21 cellular contexts compared by ENCODE assay signal in genomic region chr9:97812247-97812543, GRCh38. TPM values are rescaled to one million over a fixed set of nuclear protein-coding genes. Genes with fewer than 3 reads are reported as not detected.
DNase-seq lines count a peak whose midpoint lies in the region; ATAC-seq, FAIRE-seq and TF ChIP-seq lines count a peak whose summit lies in the region.
"Had no signal": no experiment of that assay in that cellular context is flagged by ENCODE, and none has a peak within 500 bp of the region (broad histone marks: within the 10 kb centered on the region; RNA-seq: fewer than 3 reads in every experiment).

No MANE protein-coding gene starts in this region.

- no peaks in the 10 kb centered on the region for H3K27me3 ChIP-seq in mammary epithelial cell (ENCODE audit: insufficient read depth, low read length)
- H3K27me3 ChIP-seq in breast epithelium, result no peaks in the 10 kb centered on the region
- no peaks in the 10 kb centered on the region for H3K27me3 ChIP-seq in RWPE2 (ENCODE audit: insufficient read depth, poor library complexity, severe bottlenecking)
- no peaks in the 10 kb centered on the region for H3K27me3 ChIP-seq in lower lobe of right lung (ENCODE audit: low read depth)
- H3K27me3 ChIP-seq: BLaER1 treated with 17β-estradiol and CSF1 and Interleukin-3, amounts not matched to agents 10 nM and 100 nM had no signal

- DNase-seq in mammary epithelial cell (no peak), breast epithelium (ENCODE audit: low spot score in 2 of 2) (no peak), RWPE2 (ENCODE audit: low spot score) (no peak), lower lobe of right lung (no peak), GM12891 (ENCODE audit: insufficient read length, low spot score) (no peak), putamen (ENCODE audit: low spot score) (no peak), OCI-M2 (lab: John Stamatoyannopoulos, UW; ENCODE audit: unreplicated experiment) (no peak)
- DNase-seq: BE2C; CD4-positive, alpha-beta T cell; CD8-positive, alpha-beta memory T cell; DMS53; GF-D8; H9 had no signal

- no peaks in the 10 kb centered on the region for H4K20me1 ChIP-seq in mammary epithelial cell (ENCODE audit: insufficient read depth, low read length)
- H4K20me1 ChIP-seq: BLaER1 treated with 17β-estradiol and CSF1 and Interleukin-3, amounts not matched to agents 10 nM and 100 nM had no signal

- H2AFZ ChIP-seq in mammary epithelial cell (ENCODE audit: low read depth, low read length), result no peak overlapping the region
- H2AFZ ChIP-seq: GM23338 had no signal

- no peak for TF ChIP-seq POLR2A in breast epithelium (IDR thresholded peaks at IDR 0.05)
- TF ChIP-seq POLR2A in GM12891 (IDR thresholded peaks at IDR 0.05; ENCODE audit: low read depth, low read length), result no peak

- H3K4me3 ChIP-seq in mammary epithelial cell (replicated peaks in 1 of 3; ENCODE audit: insufficient read depth in 1 of 3, low read depth in 2 of 3, low read length in 3 of 3), result no peak overlapping the region
- H3K4me3 ChIP-seq in breast epithelium, result no peak overlapping the region
- no peak overlapping the region for H3K4me3 ChIP-seq in RWPE2 (ENCODE audit: severe bottlenecking)
- no peak overlapping the region for H3K4me3 ChIP-seq in lower lobe of right lung
- H3K4me3 ChIP-seq: BLaER1 treated with 17β-estradiol and CSF1 and Interleukin-3, amounts not matched to agents 10 nM and 100 nM; GM23338 had no signal

- ATAC-seq in RWPE2 (ENCODE audit: low read depth) (no peak), lower lobe of right lung (peak; percentile 51 to 56), HG02840 (IDR thresholded peaks at IDR 0.05; ENCODE audit: low FRiP score, unreplicated experiment) (no peak)
- ATAC-seq: GM23338 had no signal

- H3K27ac ChIP-seq in mammary epithelial cell (ENCODE audit: insufficient read depth, low read depth, low read length), result peak overlapping the region; percentile 60
- no peak overlapping the region for H3K27ac ChIP-seq in breast epithelium
- H3K27ac ChIP-seq in RWPE2 (ENCODE audit: poor library complexity, severe bottlenecking), result peak overlapping the region; percentile 24
- no peak overlapping the region for H3K27ac ChIP-seq in lower lobe of right lung
- H3K27ac ChIP-seq: 22Rv1; BLaER1 treated with 17β-estradiol and CSF1 and Interleukin-3, amounts not matched to agents 10 nM and 100 nM had no signal

- in situ Hi-C loops in mammary epithelial cell (cut with MboI; ENCODE audit: low sequenced_read_pairs in 2 of 2), result no loop called here

- WGBS in mammary epithelial cell (ENCODE audit: low coverage, missing lambda C conversion rate), result 91% methylated on average over 2 of the region's 2 CpGs

- H3K79me2 ChIP-seq in mammary epithelial cell (ENCODE audit: insufficient read depth, low read length), result no peaks in the 10 kb centered on the region

- no peak overlapping the region for H3K4me2 ChIP-seq in mammary epithelial cell (ENCODE audit: insufficient read depth, low read depth, low read length)
- H3K4me2 ChIP-seq: GM23338 had no signal

- no peak for TF ChIP-seq CTCF in mammary epithelial cell (conservative IDR thresholded peaks at IDR 0.05 in 1 of 2, IDR thresholded peaks at IDR 0.05 in 1 of 2; ENCODE audit: extremely low read depth in 1 of 2, insufficient read depth in 1 of 2, low read depth in 1 of 2, low read length in 2 of 2)
- no peak for TF ChIP-seq CTCF in breast epithelium (IDR thresholded peaks at IDR 0.05)
- no peak for TF ChIP-seq CTCF in RWPE2 (IDR thresholded peaks at IDR 0.05; ENCODE audit: poor library complexity, severe bottlenecking)
- no peak for TF ChIP-seq CTCF in lower lobe of right lung (IDR thresholded peaks at IDR 0.05)

- dilution Hi-C loops in mammary epithelial cell (cut with HindIII; ENCODE audit: low sequenced_read_pairs), result no loop called here

- no TSS peak for BruUV-seq in mammary epithelial cell (replicated peaks; lab: Mats Ljungman, UMichigan)

- FAIRE-seq in GM12891 (lab: Jason Lieb, UNC), result no peak
- FAIRE-seq: GM12892 had no signal

- H3K9ac ChIP-seq in mammary epithelial cell (ENCODE audit: insufficient read depth, low read length), result peak overlapping the region; percentile 14
- H3K9ac ChIP-seq: BLaER1 treated with 17β-estradiol and CSF1 and Interleukin-3, amounts not matched to agents 10 nM and 100 nM had no signal

- CTCF ChIA-PET in mammary epithelial cell (lab: Charles Lee; ENCODE audit: low non-redundant PET), result no interaction called here

- no peaks in the 10 kb centered on the region for H3K9me3 ChIP-seq in mammary epithelial cell (replicated peaks; ENCODE audit: insufficient read depth, low read length)
- H3K9me3 ChIP-seq in breast epithelium, result peaks cover 0 to 5% of the 10 kb centered on the region in 2 donors
- H3K9me3 ChIP-seq in RWPE2 (ENCODE audit: severe bottlenecking), result no peaks in the 10 kb centered on the region
- no peaks in the 10 kb centered on the region for H3K9me3 ChIP-seq in lower lobe of right lung
- H3K9me3 ChIP-seq: BE2C had no signal

- intact Hi-C loops in mammary epithelial cell (cut with micrococcal nuclease), result no loop called here
- intact Hi-C loops in breast epithelium (cut with DNase I; ENCODE audit: low total_unique reads), result no loop called here
- intact Hi-C loops in lower lobe of right lung (cut with DNase I), result no loop called here

- H3K4me1 ChIP-seq in mammary epithelial cell (ENCODE audit: insufficient read depth, low read length) (peaks cover 43% of the 10 kb centered on the region), breast epithelium (no peaks in the 10 kb centered on the region), RWPE2 (ENCODE audit: insufficient read depth, poor library complexity, severe bottlenecking) (peaks cover 23% of the 10 kb centered on the region), lower lobe of right lung (no peaks in the 10 kb centered on the region)
- H3K4me1 ChIP-seq: BE2C had no signal

- H3K36me3 ChIP-seq in mammary epithelial cell (ENCODE audit: insufficient read depth, low read length) (no peaks in the 10 kb centered on the region), breast epithelium (no peaks in the 10 kb centered on the region), RWPE2 (ENCODE audit: low read depth) (no peaks in the 10 kb centered on the region), lower lobe of right lung (no peaks in the 10 kb centered on the region)
- H3K36me3 ChIP-seq: BE2C; BLaER1 treated with 17β-estradiol and CSF1 and Interleukin-3, amounts not matched to agents 10 nM and 100 nM had no signal

TF ChIP-seq in GM12891, 5 proteins besides CTCF, POLR2A, EP300 and RAD21:
- TF ChIP-seq TAF1 (IDR thresholded peaks at IDR 0.05; ENCODE audit: low read depth, low read length) (no peak), PAX5 (IDR thresholded peaks at IDR 0.05; ENCODE audit: insufficient read depth, low read length, severe bottlenecking) (no peak), SPI1 (IDR thresholded peaks at IDR 0.05; ENCODE audit: low read depth, low read length) (no peak), POU2F2 (IDR thresholded peaks at IDR 0.05; ENCODE audit: low read depth, low read length) (no peak), POLR2AphosphoS5 (IDR thresholded peaks at IDR 0.05; ENCODE audit: low read depth, low read length) (no peak)
TF ChIP-seq in GM12891: peak in this region for 0.

RNA-seq across cellular contexts. Expression of gene FOXE1, which starts 40.8 kb away (rescaled TPM):
- total RNA-seq in mammary epithelial cell, result under 1 TPM in 1 of 2 donors, not detected in 1; 0.38 TPM
- polyA plus RNA-seq in mammary epithelial cell, result 0.11 TPM
- polyA minus RNA-seq in mammary epithelial cell, result 0.78 TPM
- total RNA-seq in breast epithelium, result not detected
- not detected for total RNA-seq in lower lobe of right lung
- not detected for polyA plus RNA-seq in GM12891 (2012; ENCODE audit: low read depth, missing spikeins)
- total RNA-seq: CD4-positive, alpha-beta T cell; G401; H4; H9 had no signal
- polyA plus RNA-seq: CD14-positive monocyte; CD8-positive, alpha-beta memory T cell; GM23338 had no signal

Comparison
In these comparisons a context has a peak if more than half of its experiments do, and no peak if none do; other contexts are left out.
1. H3K27ac ChIP-seq: peak in mammary epithelial cell (single experiment) and RWPE2 (single experiment); none in breast epithelium (0 of 2) and lower lobe of right lung (single experiment).
2. ATAC-seq: peak in lower lobe of right lung (2 of 2); none in RWPE2 (single experiment) and HG02840 (single experiment).